9 cellular contexts compared by ENCODE assay signal in genomic region chr16:75252946-75253911, GRCh38. TPM values are rescaled to one million over a fixed set of nuclear protein-coding genes. Genes with fewer than 3 reads are reported as not detected.
DNase-seq lines count a peak whose midpoint lies in the region; ATAC-seq and TF ChIP-seq lines count a peak whose summit lies in the region.
"Had no signal": no experiment of that assay in that cellular context is flagged by ENCODE, and none has a peak within 500 bp of the region (broad histone marks: within the 10 kb centered on the region; RNA-seq: fewer than 3 reads in every experiment).

No MANE protein-coding gene starts in this region.

- CTCF ChIA-PET in GM10248 (lab: Yijun Ruan, JAX): interaction anchor here (1.9 to 5.2 kb wide), 2 partner anchors 19 to 132 kb away, joined by 6 to 23 read pairs; no protein-coding TSS in a partner anchor

- H3K27me3 ChIP-seq in suprapubic skin: no peaks in the 10 kb centered on the region

- 52% methylated on average over 9 of the region's 15 CpGs for WGBS in suprapubic skin

- POLR2A ChIA-PET in GM10248 (lab: Yijun Ruan, JAX): no interaction called here

- peak overlapping the region; percentile 90 for H3K27ac Mint-ChIP-seq in HFFc6
- H3K27ac Mint-ChIP-seq: stimulated activated memory B cell treated with anti-CD40 and anti-IgM and Interleukin-4, amounts not matched to agents 10 μg/mL and 1 μg/mL and 100 μg/mL, for 72 hours had no signal

- H3K27me3 Mint-ChIP-seq in HFFc6 (ENCODE audit: insufficient read depth): peaks cover 16% of the 10 kb centered on the region

- H3K4me3 Mint-ChIP-seq in HFFc6: peak overlapping the region; percentile 79

- no peak for TF ChIP-seq EP300 in suprapubic skin (IDR thresholded peaks at IDR 0.05)

- no peaks in the 10 kb centered on the region for H3K9me3 Mint-ChIP-seq in HFFc6
- H3K9me3 Mint-ChIP-seq: stimulated activated memory B cell treated with anti-CD40 and anti-IgM and Interleukin-4, amounts not matched to agents 10 μg/mL and 1 μg/mL and 100 μg/mL, for 72 hours had no signal

- peak overlapping the region; percentile 90 for H3K27ac ChIP-seq in suprapubic skin

- no peaks in the 10 kb centered on the region for H3K9me3 ChIP-seq in suprapubic skin

- TF ChIP-seq CTCF in HFFc6 (IDR thresholded peaks at IDR 0.05) (no peak), choroid plexus epithelial cell (conservative IDR thresholded peaks at IDR 0.05; ENCODE audit: low read depth, low read length) (no peak), suprapubic skin (IDR thresholded peaks at IDR 0.05) (no peak), GM10248 (IDR thresholded peaks at IDR 0.05; ENCODE audit: control extremely low read depth, extremely low read depth, low read depth, missing control alignments) (no peak)

- DNase-seq in HFFc6 (peak; percentile 67), choroid plexus epithelial cell (ENCODE audit: low read depth) (peak; percentile 74), kidney glomerular epithelial cell (lab: John Stamatoyannopoulos, UW) (peak; percentile 45), suprapubic skin (ENCODE audit: low spot score in 2 of 2) (peak in 1 of 2 donors; percentile 66), RKO (ENCODE audit: low spot score) (no peak), GM10248 (ENCODE audit: extremely low spot score) (no peak)

- H3K4me3 ChIP-seq in choroid plexus epithelial cell (ENCODE audit: low read depth, low read length) (peak overlapping the region; percentile 13), suprapubic skin (no peak overlapping the region)

- peaks cover 72% of the 10 kb centered on the region for H3K4me1 Mint-ChIP-seq in HFFc6 (ENCODE audit: low read depth)

- ATAC-seq in GM18907 (IDR thresholded peaks at IDR 0.05; ENCODE audit: unreplicated experiment) (no peak), GM18517 (IDR thresholded peaks at IDR 0.05; ENCODE audit: unreplicated experiment) (no peak)
- ATAC-seq: stimulated activated memory B cell treated with anti-CD40 and anti-IgM and Interleukin-4, amounts not matched to agents 10 μg/mL and 1 μg/mL and 100 μg/mL, for 72 hours had no signal

- no peak for TF ChIP-seq POLR2A in suprapubic skin (IDR thresholded peaks at IDR 0.05)

- peaks cover 8% of the 10 kb centered on the region for H3K36me3 Mint-ChIP-seq in HFFc6 (ENCODE audit: low read depth)
- H3K36me3 Mint-ChIP-seq: stimulated activated memory B cell treated with anti-CD40 and anti-IgM and Interleukin-4, amounts not matched to agents 10 μg/mL and 1 μg/mL and 100 μg/mL, for 72 hours had no signal

- H3K36me3 ChIP-seq in suprapubic skin: no peaks in the 10 kb centered on the region

- H3K4me1 ChIP-seq in suprapubic skin: peaks cover 93% of the 10 kb centered on the region

RNA-seq across cellular contexts. Expression of gene BCAR1, which starts 1.8 kb away (rescaled TPM):
- 100 to 1,000 TPM; 126 to 148 (median 130) TPM for total RNA-seq in HFFc6 (2021; fragmentation: NEBNext Ultra II Directional; extraction: Animal tissue kit (Norgen Biotek cat#: 25700))
- total RNA-seq in suprapubic skin: 10 to 100 TPM; 26.5 to 39.2 (median 30.9) TPM

RNA-seq across cellular contexts. Expression of gene CTRB1, which starts 34.4 kb away (rescaled TPM):
- total RNA-seq in HFFc6 (2021; fragmentation: NEBNext Ultra II Directional; extraction: Animal tissue kit (Norgen Biotek cat#: 25700)): not detected
- not detected for total RNA-seq in suprapubic skin

RNA-seq across cellular contexts. Expression of gene CTRB2, which starts 46.3 kb away (rescaled TPM):
- not detected for total RNA-seq in HFFc6 (2021; fragmentation: NEBNext Ultra II Directional; extraction: Animal tissue kit (Norgen Biotek cat#: 25700))
- not detected for total RNA-seq in suprapubic skin

Comparison
In these comparisons a context has a peak if more than half of its experiments do, and no peak if none do; other contexts are left out.
1. DNase-seq: peak in HFFc6 (single experiment), choroid plexus epithelial cell (single experiment) and kidney glomerular epithelial cell (single experiment); none in RKO (single experiment) and GM10248 (single experiment).